ENCODE assay signal across 26 cellular contexts in the genomic region with DNA sequence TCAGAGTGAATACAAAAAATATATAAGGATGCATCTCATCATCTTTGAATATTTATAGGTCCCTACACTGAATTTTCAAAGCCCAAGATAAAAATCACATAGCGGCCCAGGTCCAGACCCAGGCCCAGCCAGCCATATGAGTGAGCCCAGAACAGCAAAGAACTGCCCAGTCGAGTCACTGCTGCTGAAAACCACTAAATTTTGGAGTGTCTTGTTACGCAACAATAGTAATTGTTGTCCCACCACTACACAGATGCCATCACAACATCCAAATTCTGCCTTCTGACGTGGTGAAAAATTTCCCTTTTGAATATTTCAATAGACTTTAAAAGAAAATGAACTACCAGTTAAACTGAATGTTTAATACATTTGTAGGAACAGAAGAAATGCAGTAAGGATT.
"Had no signal": no experiment of that assay in that cellular context is flagged by ENCODE, and none has a peak within 500 bp of the region (broad histone marks: within the 10 kb centered on the region; RNA-seq: fewer than 3 reads in every experiment).

No MANE protein-coding gene starts in this region.

- FAIRE-seq: endothelial cell of umbilical vein had no signal

- H2AFZ ChIP-seq: hepatocyte, neural progenitor cell had no signal

- H3K4me3 ChIP-seq: cardiac muscle cell, esophagus squamous epithelium, hepatocyte, neural progenitor cell, ovary, psoas muscle, smooth muscle cell, testis had no signal

- H3K27me3 ChIP-seq: cardiac muscle cell, esophagus squamous epithelium, foreskin keratinocyte, hepatocyte, neural progenitor cell, ovary, testis had no signal

- H3K36me3 ChIP-seq: ovary had no signal

- ATAC-seq: activated naive CD4-positive, alpha-beta T cell treated with anti-CD3 and anti-CD28 coated beads, Interleukin-2, amount 50 U/mL, for 72 hours; foreskin keratinocyte; left cardiac atrium; naive thymus-derived CD4-positive, alpha-beta T cell; psoas muscle; right cardiac atrium; stimulated activated memory B cell treated with anti-CD40 and anti-IgM and Interleukin-4, amounts not matched to agents 10 μg/mL and 1 μg/mL and 100 μg/mL, for 72 hours had no signal

- H3K9ac ChIP-seq: neural progenitor cell had no signal

- H3K27ac ChIP-seq: cardiac muscle cell, esophagus squamous epithelium, foreskin keratinocyte, hepatocyte, neural progenitor cell, ovary, psoas muscle, testis, VCaP had no signal

- H3K27me3 Mint-ChIP-seq: naive thymus-derived CD4-positive, alpha-beta T cell; stimulated activated memory B cell treated with anti-CD40 and anti-IgM and Interleukin-4, amounts not matched to agents 10 μg/mL and 1 μg/mL and 100 μg/mL, for 72 hours; type B pancreatic cell had no signal

- H3K4me2 ChIP-seq: hepatocyte, neural progenitor cell, smooth muscle cell had no signal

- H3K27ac Mint-ChIP-seq: activated naive CD4-positive, alpha-beta T cell treated with anti-CD3 and anti-CD28 coated beads, Interleukin-2, amount 50 U/mL, for 72 hours; neural progenitor cell; stimulated activated memory B cell treated with anti-CD40 and anti-IgM and Interleukin-4, amounts not matched to agents 10 μg/mL and 1 μg/mL and 100 μg/mL, for 72 hours; type B pancreatic cell had no signal

- DNase-seq: activated CD4-positive, CD25-positive, alpha-beta regulatory T cell treated with anti-CD3 and anti-CD28 coated beads, Interleukin-2, amount 50 U/mL, for 72 hours; activated CD8-positive, alpha-beta memory T cell treated with anti-CD3 and anti-CD28 coated beads for 24 hours; activated CD8-positive, alpha-beta memory T cell treated with anti-CD3 and anti-CD28 coated beads, Interleukin-2, amount 50 U/mL, for 48 hours; activated gamma-delta T cell; amygdala; dermis blood vessel endothelial cell; effector memory CD4-positive, alpha-beta T cell; esophagus squamous epithelium; foreskin keratinocyte; left cardiac atrium; mesendoderm; naive thymus-derived CD4-positive, alpha-beta T cell; ovary; psoas muscle; right cardiac atrium; stimulated activated CD4-positive, alpha-beta T cell treated with anti-CD3 and anti-CD28 coated beads, Interleukin-4, amount 100 ng/mL, for 1 hour; testis had no signal

- H3K4me3 Mint-ChIP-seq: naive thymus-derived CD4-positive, alpha-beta T cell; neural progenitor cell; stimulated activated memory B cell treated with anti-CD40 and anti-IgM and Interleukin-4, amounts not matched to agents 10 μg/mL and 1 μg/mL and 100 μg/mL, for 72 hours; type B pancreatic cell had no signal

- H3K9me3 Mint-ChIP-seq: activated naive CD4-positive, alpha-beta T cell treated with anti-CD3 and anti-CD28 coated beads, Interleukin-2, amount 50 U/mL, for 72 hours; naive thymus-derived CD4-positive, alpha-beta T cell; neural progenitor cell; stimulated activated memory B cell treated with anti-CD40 and anti-IgM and Interleukin-4, amounts not matched to agents 10 μg/mL and 1 μg/mL and 100 μg/mL, for 72 hours; type B pancreatic cell had no signal

- H3K9me3 ChIP-seq: esophagus squamous epithelium, ovary, psoas muscle, testis had no signal

- H3K4me1 ChIP-seq: foreskin keratinocyte had no signal
